Comparison of ENCODE assay signal across 1 cellular context in the genomic region with DNA sequence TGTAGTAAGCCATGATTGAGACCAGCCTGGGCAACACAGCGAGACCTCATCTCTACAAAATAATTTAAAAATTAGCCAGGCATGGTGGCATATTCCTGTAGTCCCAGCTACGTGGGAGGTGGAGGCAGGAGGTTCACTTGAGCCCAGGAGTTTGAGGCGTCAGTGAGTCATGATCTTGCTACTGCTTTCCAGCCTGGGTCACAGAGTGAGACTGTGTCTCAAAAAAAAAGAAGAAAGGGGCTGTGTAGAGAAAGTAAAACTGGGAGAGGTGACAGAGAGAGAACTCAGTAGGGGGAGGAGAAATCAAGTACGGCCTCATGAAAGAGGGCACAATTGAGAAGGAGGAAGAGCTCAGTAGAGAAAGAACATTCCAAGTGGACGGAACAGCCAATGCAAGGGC.
TF ChIP-seq lines count a peak whose summit lies in the region.

No MANE protein-coding gene starts in this region.

TF ChIP-seq in GM23338, 12 proteins besides CTCF, POLR2A, EP300 and RAD21 (continued from another document):
- TF ChIP-seq, protein P1, sequence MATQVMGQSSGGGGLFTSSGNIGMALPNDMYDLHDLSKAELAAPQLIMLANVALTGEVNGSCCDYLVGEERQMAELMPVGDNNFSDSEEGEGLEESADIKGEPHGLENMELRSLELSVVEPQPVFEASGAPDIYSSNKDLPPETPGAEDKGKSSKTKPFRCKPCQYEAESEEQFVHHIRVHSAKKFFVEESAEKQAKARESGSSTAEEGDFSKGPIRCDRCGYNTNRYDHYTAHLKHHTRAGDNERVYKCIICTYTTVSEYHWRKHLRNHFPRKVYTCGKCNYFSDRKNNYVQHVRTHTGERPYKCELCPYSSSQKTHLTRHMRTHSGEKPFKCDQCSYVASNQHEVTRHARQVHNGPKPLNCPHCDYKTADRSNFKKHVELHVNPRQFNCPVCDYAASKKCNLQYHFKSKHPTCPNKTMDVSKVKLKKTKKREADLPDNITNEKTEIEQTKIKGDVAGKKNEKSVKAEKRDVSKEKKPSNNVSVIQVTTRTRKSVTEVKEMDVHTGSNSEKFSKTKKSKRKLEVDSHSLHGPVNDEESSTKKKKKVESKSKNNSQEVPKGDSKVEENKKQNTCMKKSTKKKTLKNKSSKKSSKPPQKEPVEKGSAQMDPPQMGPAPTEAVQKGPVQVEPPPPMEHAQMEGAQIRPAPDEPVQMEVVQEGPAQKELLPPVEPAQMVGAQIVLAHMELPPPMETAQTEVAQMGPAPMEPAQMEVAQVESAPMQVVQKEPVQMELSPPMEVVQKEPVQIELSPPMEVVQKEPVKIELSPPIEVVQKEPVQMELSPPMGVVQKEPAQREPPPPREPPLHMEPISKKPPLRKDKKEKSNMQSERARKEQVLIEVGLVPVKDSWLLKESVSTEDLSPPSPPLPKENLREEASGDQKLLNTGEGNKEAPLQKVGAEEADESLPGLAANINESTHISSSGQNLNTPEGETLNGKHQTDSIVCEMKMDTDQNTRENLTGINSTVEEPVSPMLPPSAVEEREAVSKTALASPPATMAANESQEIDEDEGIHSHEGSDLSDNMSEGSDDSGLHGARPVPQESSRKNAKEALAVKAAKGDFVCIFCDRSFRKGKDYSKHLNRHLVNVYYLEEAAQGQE (IDR thresholded peaks at IDR 0.05; ENCODE audit: unreplicated experiment) = no peak
- no peak for TF ChIP-seq ZNF114 (CRISPR knock-in tag; IDR thresholded peaks at IDR 0.05)
- TF ChIP-seq JUNB (IDR thresholded peaks at IDR 0.05; ENCODE audit: unreplicated experiment) = no peak
- no peak for TF ChIP-seq STAT1 (IDR thresholded peaks at IDR 0.05; ENCODE audit: unreplicated experiment)
- no peak for TF ChIP-seq ZNF462 (CRISPR knock-in tag; IDR thresholded peaks at IDR 0.05)
- no peak for TF ChIP-seq EZH2phosphoT487 (IDR thresholded peaks at IDR 0.05; ENCODE audit: unreplicated experiment)
- TF ChIP-seq EZH2 (IDR thresholded peaks at IDR 0.05; ENCODE audit: low read depth, unreplicated experiment) = no peak
